ENCODE assay signal across 30 cellular contexts in the genomic region with DNA sequence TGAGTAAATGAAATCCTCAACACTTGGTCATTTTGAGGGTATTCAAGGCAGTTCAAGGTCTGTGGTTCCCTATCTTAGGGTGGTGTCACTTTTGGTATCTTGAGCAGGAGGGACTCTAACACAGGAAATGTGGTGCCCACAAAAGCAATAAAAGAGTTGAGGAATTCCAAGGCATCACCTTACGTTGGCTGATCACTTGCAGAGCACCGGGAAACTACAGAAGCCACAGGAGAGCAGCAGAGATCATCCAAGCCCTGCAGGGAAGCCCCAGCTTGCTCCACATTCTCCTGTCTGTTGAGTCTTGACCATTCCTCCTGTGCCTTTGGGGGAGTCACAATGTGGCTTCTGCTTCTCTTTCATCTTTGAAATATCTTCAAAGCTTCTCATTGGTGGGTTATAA.
"Had no signal": no experiment of that assay in that cellular context is flagged by ENCODE, and none has a peak within 500 bp of the region (broad histone marks: within the 10 kb centered on the region; RNA-seq: fewer than 3 reads in every experiment).

No MANE protein-coding gene starts in this region.

- FAIRE-seq: small intestine, urothelium cell line had no signal

- H3K27ac Mint-ChIP-seq: natural killer cell treated with Interleukin-12 subunit alpha and Interleukin-12 subunit beta and Interleukin-15 and Interleukin-18, amount 100 ng/mL, for 72 hours; nephron progenitor cell; progenitor cell of endocrine pancreas; stimulated activated effector memory CD8-positive, alpha-beta T cell treated with anti-CD3 and anti-CD28 coated beads, Interleukin-12 subunit alpha, Interleukin-12 subunit beta, amount 100 ng/mL, for 72 hours; stimulated activated naive B cell treated with anti-CD40 and anti-IgM and Interleukin-4, amounts not matched to agents 10 μg/mL and 1 μg/mL and 100 μg/mL, for 72 hours; stimulated activated naive CD8-positive, alpha-beta T cell treated with anti-CD3 and anti-CD28 coated beads, Interleukin-15, Interleukin-2, amounts not matched to agents 100 ng/mL and 50 ng/mL, for 24 hours had no signal

- H2AFZ ChIP-seq: parathyroid adenoma had no signal

- H3K4me3 ChIP-seq: ovary, psoas muscle, right lobe of liver, sigmoid colon, stomach, thoracic aorta, thyroid gland, tibial nerve, upper lobe of left lung, vagina had no signal

- H3K9ac ChIP-seq: parathyroid adenoma had no signal

- H3K79me2 ChIP-seq: parathyroid adenoma had no signal

- H3K36me3 Mint-ChIP-seq: natural killer cell treated with Interleukin-12 subunit alpha and Interleukin-12 subunit beta and Interleukin-15 and Interleukin-18, amount 100 ng/mL, for 72 hours; stimulated activated effector memory CD8-positive, alpha-beta T cell treated with anti-CD3 and anti-CD28 coated beads, Interleukin-12 subunit alpha, Interleukin-12 subunit beta, amount 100 ng/mL, for 72 hours; stimulated activated naive B cell treated with anti-CD40 and anti-IgM and Interleukin-4, amounts not matched to agents 10 μg/mL and 1 μg/mL and 100 μg/mL, for 72 hours had no signal

- DNase-seq: nephron progenitor cell; nucleus accumbens; ovary; posterior cingulate gyrus; psoas muscle; right cardiac atrium; right lobe of liver; sigmoid colon; small intestine; stimulated activated CD4-positive, alpha-beta T cell treated with anti-CD3 and anti-CD28 coated beads, Interleukin-15, amount 100 ng/mL, for 24 hours; stimulated activated CD4-positive, alpha-beta T cell treated with anti-CD3 and anti-CD28 coated beads, Interleukin-2, amount 100 ng/mL, for 24 hours; stimulated activated CD4-positive, alpha-beta T cell treated with anti-CD3 and anti-CD28 coated beads, Interleukin-2, amount 100 ng/mL, for 48 hours; stimulated activated CD4-positive, alpha-beta T cell treated with anti-CD3 and anti-CD28 coated beads, Interleukin-4, amount 100 ng/mL, for 24 hours; stimulated activated naive B cell treated with anti-CD40 and anti-IgM and Interleukin-4, amounts not matched to agents 10 μg/mL and 1 μg/mL and 100 μg/mL, for 72 hours; stimulated activated naive CD4-positive, alpha-beta T cell treated with Interleukin-2 at 50 U/mL for 16 hours; stomach; thyroid gland; trophoblast cell; upper lobe of left lung had no signal

- ATAC-seq: natural killer cell treated with Interleukin-12 subunit alpha and Interleukin-12 subunit beta and Interleukin-15 and Interleukin-18, amount 100 ng/mL, for 72 hours; psoas muscle; right cardiac atrium; right lobe of liver; stimulated activated effector memory CD8-positive, alpha-beta T cell treated with anti-CD3 and anti-CD28 coated beads, Interleukin-12 subunit alpha, Interleukin-12 subunit beta, amount 100 ng/mL, for 72 hours; stimulated activated naive B cell treated with anti-CD40 and anti-IgM and Interleukin-4, amounts not matched to agents 10 μg/mL and 1 μg/mL and 100 μg/mL, for 72 hours had no signal

- H3K36me3 ChIP-seq: neutrophil, ovary, right lobe of liver, sigmoid colon, stomach, thoracic aorta, thyroid gland, tibial nerve, upper lobe of left lung, vagina had no signal

- H3K9me3 ChIP-seq: neutrophil, ovary, psoas muscle, right lobe of liver, sigmoid colon, stomach, thoracic aorta, thyroid gland, tibial nerve, vagina had no signal

- H3K4me3 Mint-ChIP-seq: natural killer cell treated with Interleukin-12 subunit alpha and Interleukin-12 subunit beta and Interleukin-15 and Interleukin-18, amount 100 ng/mL, for 72 hours; nephron progenitor cell; neural crest cell; stimulated activated effector memory CD8-positive, alpha-beta T cell treated with anti-CD3 and anti-CD28 coated beads, Interleukin-12 subunit alpha, Interleukin-12 subunit beta, amount 100 ng/mL, for 72 hours; stimulated activated naive B cell treated with anti-CD40 and anti-IgM and Interleukin-4, amounts not matched to agents 10 μg/mL and 1 μg/mL and 100 μg/mL, for 72 hours; stimulated activated naive CD8-positive, alpha-beta T cell treated with anti-CD3 and anti-CD28 coated beads, Interleukin-15, Interleukin-2, amounts not matched to agents 100 ng/mL and 50 ng/mL, for 24 hours had no signal

- H3K4me1 ChIP-seq: parathyroid adenoma, psoas muscle, right lobe of liver, sigmoid colon, stomach, thyroid gland, tibial nerve, upper lobe of left lung, vagina had no signal

- H3K4me1 Mint-ChIP-seq: stimulated activated effector memory CD8-positive, alpha-beta T cell treated with anti-CD3 and anti-CD28 coated beads, Interleukin-12 subunit alpha, Interleukin-12 subunit beta, amount 100 ng/mL, for 72 hours; stimulated activated naive B cell treated with anti-CD40 and anti-IgM and Interleukin-4, amounts not matched to agents 10 μg/mL and 1 μg/mL and 100 μg/mL, for 72 hours had no signal

- H3K27me3 Mint-ChIP-seq: progenitor cell of endocrine pancreas had no signal

- H3K27ac ChIP-seq: neutrophil, ovary, parathyroid adenoma, psoas muscle, right lobe of liver, sigmoid colon, stomach, thoracic aorta, thyroid gland, tibial nerve, upper lobe of left lung, vagina had no signal

- H3K27me3 ChIP-seq: neutrophil, ovary, right lobe of liver, sigmoid colon, stomach, thyroid gland, tibial nerve, upper lobe of left lung, vagina had no signal
